In genomic region chr18:48645427-48646002, GRCh38 we compare ENCODE assay signal across 17 cellular contexts.
"Had no signal": no experiment of that assay in that cellular context is flagged by ENCODE, and none has a peak within 500 bp of the region (broad histone marks: within the 10 kb centered on the region; RNA-seq: fewer than 3 reads in every experiment).

No MANE protein-coding gene starts in this region.

- H3K27ac ChIP-seq: colonic mucosa, neutrophil, suprapubic skin, thyroid gland, upper lobe of left lung, vagina had no signal

- H3K9me3 ChIP-seq: colonic mucosa, neutrophil, suprapubic skin, thyroid gland, upper lobe of left lung, vagina had no signal

- H3K27me3 ChIP-seq: colonic mucosa, neutrophil, suprapubic skin, thyroid gland, upper lobe of left lung, vagina had no signal

- H3K4me3 Mint-ChIP-seq: naive thymus-derived CD4-positive, alpha-beta T cell; nephron progenitor cell had no signal

- ATAC-seq: left colon; naive thymus-derived CD4-positive, alpha-beta T cell had no signal

- DNase-seq: colonic mucosa; dermis blood vessel endothelial cell; foreskin melanocyte; hippocampal formation; left colon; mesendoderm; naive thymus-derived CD4-positive, alpha-beta T cell; nephron progenitor cell; small intestine; stimulated activated CD4-positive, alpha-beta T cell treated with anti-CD3 and anti-CD28 coated beads, Interleukin-12 subunit alpha, Interleukin-12 subunit beta, amount 100 ng/mL, for 4 hours; stimulated activated CD4-positive, alpha-beta T cell treated with anti-CD3 and anti-CD28 coated beads, Interleukin-2, amount 100 ng/mL, for 48 hours; stimulated activated naive CD4-positive, alpha-beta T cell treated with Interleukin-2 at 50 U/mL for 16 hours; thyroid gland; upper lobe of left lung had no signal

- H3K27ac Mint-ChIP-seq: naive thymus-derived CD4-positive, alpha-beta T cell; nephron progenitor cell had no signal

- H3K4me3 ChIP-seq: colonic mucosa, suprapubic skin, thyroid gland, upper lobe of left lung, vagina had no signal

- H3K36me3 ChIP-seq: colonic mucosa, neutrophil, suprapubic skin, thyroid gland, upper lobe of left lung, vagina had no signal

- FAIRE-seq: small intestine had no signal

- H3K36me3 Mint-ChIP-seq: naive thymus-derived CD4-positive, alpha-beta T cell had no signal

- H3K4me1 ChIP-seq: colonic mucosa, suprapubic skin, upper lobe of left lung, vagina had no signal
